In genomic region chr11:34299962-34300350, GRCh38 we compare ENCODE assay signal across 19 cellular contexts. TPM values are rescaled to one million over a fixed set of nuclear protein-coding genes. Genes with fewer than 3 reads are reported as not detected.
DNase-seq lines count a peak whose midpoint lies in the region; ATAC-seq and TF ChIP-seq lines count a peak whose summit lies in the region.
"Had no signal": no experiment of that assay in that cellular context is flagged by ENCODE, and none has a peak within 500 bp of the region (broad histone marks: within the 10 kb centered on the region; RNA-seq: fewer than 3 reads in every experiment).

No MANE protein-coding gene starts in this region.

- H3K4me3 ChIP-seq in A673 (ENCODE audit: low read depth, low read length, poor library complexity, severe bottlenecking) (no peak overlapping the region), BE2C (ENCODE audit: low read depth, low read length) (no peak overlapping the region)
- H3K4me3 ChIP-seq: GM23338, K562 had no signal

- H3K9me3 Mint-ChIP-seq in brain = no peaks in the 10 kb centered on the region
- no peaks in the 10 kb centered on the region for H3K9me3 Mint-ChIP-seq in activated CD8-positive, alpha-beta T cell treated with anti-CD3 and anti-CD28 coated beads for 36 hours
- H3K9me3 Mint-ChIP-seq: GM23338 had no signal

- peaks cover 3% of the 10 kb centered on the region for H3K27me3 Mint-ChIP-seq in brain
- H3K27me3 Mint-ChIP-seq in activated CD8-positive, alpha-beta T cell treated with anti-CD3 and anti-CD28 coated beads for 36 hours = no peaks in the 10 kb centered on the region

- POLR2A ChIA-PET in A673 (lab: Charles Lee; ENCODE audit: low non-redundant PET) = interaction anchor here (0.6 kb wide), 1 partner anchor 89 kb away, joined by 15 read pairs; no protein-coding TSS in a partner anchor
- POLR2A ChIA-PET in activated CD8-positive, alpha-beta T cell treated with anti-CD3 and anti-CD28 coated beads for 36 hours (lab: Charles Lee) = no interaction called here

- H3K4me3 Mint-ChIP-seq in brain = peak overlapping the region in 4 of 5 experiments; percentile 36 to 86 (median 75)
- H3K4me3 Mint-ChIP-seq in activated CD8-positive, alpha-beta T cell treated with anti-CD3 and anti-CD28 coated beads for 36 hours = no peak overlapping the region
- H3K4me3 Mint-ChIP-seq: GM23338 had no signal

- DNase-seq in A673 (ENCODE audit: low spot score) = no peak
- DNase-seq in G401 (ENCODE audit: low spot score) = peak; percentile 3
- peak; percentile 37 for DNase-seq in mesenteric fat pad (ENCODE audit: low spot score)
- DNase-seq in activated CD8-positive, alpha-beta T cell treated with anti-CD3 and anti-CD28 coated beads for 36 hours = no peak
- DNase-seq in stimulated activated naive CD4-positive, alpha-beta T cell treated with Interleukin-2 at 50 U/mL for 16 hours (lab: John Stamatoyannopoulos, UW) = no peak
- DNase-seq in BE2C = no peak
- no peak for DNase-seq in sciatic nerve (ENCODE audit: low spot score)
- DNase-seq: NCI-H1105, NCI-H2081 treated with DMSO at 0.1 percent for 48 hours, NCI-H2227 treated with DMSO at 0.1 percent for 48 hours, NCI-H510A treated with DMSO at 0.1 percent for 48 hours, NCI-H82, PC-3 had no signal

- in situ Hi-C loops in G401 (cut with HindIII; ENCODE audit: low sequenced_read_pairs) = no loop called here

- intact Hi-C loops in A673 (cut with micrococcal nuclease; ENCODE audit: unreplicated experiment) = no loop called here
- intact Hi-C loops in activated CD8-positive, alpha-beta T cell treated with anti-CD3 and anti-CD28 coated beads for 36 hours (cut with micrococcal nuclease) = no loop called here
- intact Hi-C loops in sciatic nerve (cut with DNase I) = no loop called here

- no peaks in the 10 kb centered on the region for H3K36me3 ChIP-seq in A673 (ENCODE audit: insufficient read depth, low read length, poor library complexity, severe bottlenecking)
- no peaks in the 10 kb centered on the region for H3K36me3 ChIP-seq in BE2C

- H3K4me1 ChIP-seq in A673 (ENCODE audit: insufficient read depth, low read length, poor library complexity, severe bottlenecking) (peaks cover 36% of the 10 kb centered on the region), BE2C (no peaks in the 10 kb centered on the region)

- peak overlapping the region; percentile 25 to 98 (median 94) for H3K27ac Mint-ChIP-seq in brain
- H3K27ac Mint-ChIP-seq in activated CD8-positive, alpha-beta T cell treated with anti-CD3 and anti-CD28 coated beads for 36 hours = no peak overlapping the region

- H3K27ac ChIP-seq in A673 (ENCODE audit: low read depth, low read length, poor library complexity, severe bottlenecking) = peak overlapping the region; percentile 34
- H3K27ac ChIP-seq: C4-2B, RWPE1 had no signal

- no peak for ATAC-seq in activated CD8-positive, alpha-beta T cell treated with anti-CD3 and anti-CD28 coated beads for 36 hours
- ATAC-seq in sciatic nerve = no peak
- ATAC-seq: HCT116, K562, PC-3 had no signal

- H3K9me3 ChIP-seq in A673 (ENCODE audit: low read depth, low read length, poor library complexity, severe bottlenecking) (no peaks in the 10 kb centered on the region), BE2C (no peaks in the 10 kb centered on the region)

- H3K27me3 ChIP-seq in A673 (replicated peaks; ENCODE audit: insufficient read depth, low read depth, low read length, poor library complexity) (no peaks in the 10 kb centered on the region), BE2C (no peaks in the 10 kb centered on the region)

- CTCF ChIA-PET in A673 (lab: Charles Lee) = interaction anchor here (0.6 kb wide), 1 partner anchor 136 kb away, joined by 5 read pairs; no protein-coding TSS in a partner anchor
- CTCF ChIA-PET in activated CD8-positive, alpha-beta T cell treated with anti-CD3 and anti-CD28 coated beads for 36 hours (lab: Charles Lee) = interaction anchor here (1.3 to 1.9 kb wide), 2 partner anchors 48 to 126 kb away, joined by 3 to 11 read pairs; no protein-coding TSS in a partner anchor

- peaks cover 65% of the 10 kb centered on the region for H3K4me1 Mint-ChIP-seq in brain
- H3K4me1 Mint-ChIP-seq in activated CD8-positive, alpha-beta T cell treated with anti-CD3 and anti-CD28 coated beads for 36 hours (ENCODE audit: low read depth) = peaks cover 11% of the 10 kb centered on the region

- BruUV-seq in A673 (replicated peaks; lab: Mats Ljungman, UMichigan) = no TSS peak

- H3K36me3 Mint-ChIP-seq in brain = no peaks in the 10 kb centered on the region
- H3K36me3 Mint-ChIP-seq in activated CD8-positive, alpha-beta T cell treated with anti-CD3 and anti-CD28 coated beads for 36 hours (ENCODE audit: low read depth) = no peaks in the 10 kb centered on the region

- no peak for TF ChIP-seq CTCF in A673 (conservative IDR thresholded peaks at IDR 0.05; ENCODE audit: low read depth, low read length)
- TF ChIP-seq CTCF in brain (conservative IDR thresholded peaks at IDR 0.05) = no peak
- no peak for TF ChIP-seq CTCF in activated CD8-positive, alpha-beta T cell treated with anti-CD3 and anti-CD28 coated beads for 36 hours (IDR thresholded peaks at IDR 0.05)
- TF ChIP-seq CTCF in BE2C (IDR thresholded peaks at IDR 0.05; ENCODE audit: low read depth, low read length) = no peak

RNA-seq across cellular contexts. Expression of gene ABTB2, which starts 57.9 kb away (rescaled TPM):
- 40.7 and 46.3 TPM in 2 replicates for total RNA-seq in A673 (2021)
- 1.8 and 2.9 TPM in 2 replicates for total RNA-seq in G401 (2014; rRNA removed; shearing (Covaris generic))
- 7.0 TPM for polyA plus RNA-seq in brain (ENCODE audit: insufficient read depth, low read depth, low replicate concordance)
- 6.1 TPM for total RNA-seq in mesenteric fat pad
- 1 to 10 TPM; 2.4 to 2.5 TPM for total RNA-seq in activated CD8-positive, alpha-beta T cell treated with anti-CD3 and anti-CD28 coated beads for 36 hours
- polyA plus RNA-seq in BE2C (2012; ENCODE audit: insufficient read depth, insufficient read length, low read depth) = 6.2 TPM
- 10.5 TPM for total RNA-seq in sciatic nerve

Comparison
In these comparisons a context has a peak if more than half of its experiments do, and no peak if none do; other contexts are left out.
1. DNase-seq: peak in G401 (single experiment) and mesenteric fat pad (single experiment); none in A673 (single experiment), activated CD8-positive, alpha-beta T cell treated with anti-CD3 and anti-CD28 coated beads for 36 hours (single experiment), stimulated activated naive CD4-positive, alpha-beta T cell treated with Interleukin-2 at 50 U/mL for 16 hours (single experiment), BE2C (single experiment) and sciatic nerve (single experiment).